ENCODE assay signal across 8 cellular contexts in the genomic region with DNA sequence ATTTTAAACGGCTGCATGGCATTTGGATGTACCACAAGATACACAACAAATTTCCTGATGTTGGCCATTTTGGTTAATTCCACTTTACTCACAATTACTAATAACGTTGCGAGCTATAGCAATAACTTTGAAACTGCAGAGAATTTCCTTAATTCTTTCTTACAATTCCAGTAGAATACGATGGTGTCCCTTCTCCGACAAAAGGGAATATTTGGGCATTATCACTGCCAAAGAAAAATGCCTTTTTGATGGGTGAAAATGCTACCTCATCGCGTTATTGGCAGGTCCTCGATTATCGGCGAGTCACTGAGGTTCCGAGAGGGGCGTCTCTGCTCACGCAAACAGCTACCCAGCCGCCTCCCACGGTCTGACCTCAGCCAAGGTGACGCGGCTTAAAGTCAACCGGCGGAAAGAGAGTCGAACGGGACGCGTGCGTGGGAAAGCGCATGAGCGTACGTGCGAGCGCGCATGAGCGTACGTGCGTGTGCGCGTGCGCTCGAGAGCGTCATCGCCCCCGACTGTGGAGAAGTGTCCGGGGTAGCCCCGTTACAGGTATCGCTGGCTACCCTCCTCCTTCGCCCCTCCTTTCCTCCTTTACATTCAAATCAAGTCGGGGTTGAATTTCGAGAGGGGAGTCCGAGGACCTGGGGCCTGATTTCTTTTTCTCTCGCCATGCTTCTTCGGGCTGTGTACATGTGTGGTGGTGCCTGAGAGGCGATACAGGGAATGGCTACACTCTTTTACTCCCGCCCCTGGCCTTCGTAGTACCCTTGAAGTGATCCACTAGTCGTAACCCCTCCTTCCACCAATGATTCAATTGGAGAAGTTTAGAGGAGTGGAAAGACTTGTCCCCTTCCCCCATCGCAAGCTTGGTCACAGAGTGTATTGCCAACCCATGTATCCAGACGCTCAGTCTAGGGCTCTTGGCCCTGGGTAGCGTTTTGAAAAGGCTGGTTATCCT. TPM values are rescaled to one million over a fixed set of nuclear protein-coding genes. Genes with fewer than 3 reads are reported as not detected.
DNase-seq lines count a peak whose midpoint lies in the region; ATAC-seq and TF ChIP-seq lines count a peak whose summit lies in the region.

A gene (plus strand): TSS at position 495 of the 961 bp plus-strand sequence. CDS start 931 bp downstream, outside the sequence.

- peaks cover 2% of the 10 kb centered on the region for H3K36me3 Mint-ChIP-seq in activated naive CD4-positive, alpha-beta T cell treated with anti-CD3 and anti-CD28 coated beads, Interleukin-2, amount 50 U/mL, for 24 hours
- H3K36me3 Mint-ChIP-seq in glutamatergic neuron (ENCODE audit: unreplicated experiment), result no peaks in the 10 kb centered on the region

- POLR2A ChIA-PET in GM10248 (lab: Yijun Ruan, JAX), result no interaction called here

- TF ChIP-seq CTCF in GM10248 (IDR thresholded peaks at IDR 0.05; ENCODE audit: control extremely low read depth, extremely low read depth, low read depth, missing control alignments) (no peak), glutamatergic neuron (IDR thresholded peaks at IDR 0.05; ENCODE audit: partially characterized antibody, unreplicated experiment) (no peak), omental fat pad (IDR thresholded peaks at IDR 0.05) (no peak), testis (IDR thresholded peaks at IDR 0.05) (no peak)

- peak within 1 kb of the TSS; percentile 66 to 80 for H3K4me3 ChIP-seq in testis

- peaks cover 7% of the 10 kb centered on the region for H3K4me1 ChIP-seq in testis

- no peaks in the 10 kb centered on the region for H3K9me3 ChIP-seq in testis

- H3K27ac Mint-ChIP-seq in activated naive CD4-positive, alpha-beta T cell treated with anti-CD3 and anti-CD28 coated beads, Interleukin-2, amount 50 U/mL, for 24 hours, result peak within 1 kb of the TSS; percentile 95
- H3K27ac Mint-ChIP-seq in glutamatergic neuron (ENCODE audit: unreplicated experiment), result peak within 1 kb of the TSS; percentile 43

- ATAC-seq in HG02610 (IDR thresholded peaks at IDR 0.05; ENCODE audit: unreplicated experiment), result peak; percentile 92
- peak; percentile 99 for ATAC-seq in omental fat pad (ENCODE audit: low FRiP score)

- no peaks in the 10 kb centered on the region for H3K27me3 ChIP-seq in testis

- no peaks in the 10 kb centered on the region for H3K27me3 Mint-ChIP-seq in activated naive CD4-positive, alpha-beta T cell treated with anti-CD3 and anti-CD28 coated beads, Interleukin-2, amount 50 U/mL, for 24 hours
- H3K27me3 Mint-ChIP-seq in glutamatergic neuron (ENCODE audit: unreplicated experiment), result peaks cover 2% of the 10 kb centered on the region

- WGBS in testis, 2 donors, result 0 to 1% methylated on average over 28 to 56 of the region's 56 CpGs

- no peak for TF ChIP-seq POLR2A in testis (IDR thresholded peaks at IDR 0.05)

- CTCF ChIA-PET in GM10248 (lab: Yijun Ruan, JAX), result interaction anchor here (0.9 to 1.7 kb wide), 5 partner anchors 13 to 195 kb away, joined by 3 to 6 read pairs (median 3); no protein-coding TSS in a partner anchor

- peaks cover 49% of the 10 kb centered on the region for H3K4me1 Mint-ChIP-seq in activated naive CD4-positive, alpha-beta T cell treated with anti-CD3 and anti-CD28 coated beads, Interleukin-2, amount 50 U/mL, for 24 hours
- peaks cover 9% of the 10 kb centered on the region for H3K4me1 Mint-ChIP-seq in glutamatergic neuron (ENCODE audit: low read depth, unreplicated experiment)

- peak within 1 kb of the TSS; percentile 79 to 84 for H3K27ac ChIP-seq in testis

- H3K36me3 ChIP-seq in testis (ENCODE audit: low read depth, missing control alignments), result no peaks in the 10 kb centered on the region

- DNase-seq in GM10248 (ENCODE audit: extremely low spot score) (peak; percentile 89), NCI-H1092 treated with DMSO at 0.1 percent for 48 hours (lab: John Stamatoyannopoulos, UW) (peak; percentile 78), SKM-1 (lab: John Stamatoyannopoulos, UW; ENCODE audit: unreplicated experiment) (peak; percentile 86), glutamatergic neuron (peak; percentile 78), omental fat pad (ENCODE audit: low spot score) (peak; percentile 76), testis (peak; percentile 92)

- peak within 1 kb of the TSS; percentile 96 for H3K4me3 Mint-ChIP-seq in activated naive CD4-positive, alpha-beta T cell treated with anti-CD3 and anti-CD28 coated beads, Interleukin-2, amount 50 U/mL, for 24 hours
- H3K4me3 Mint-ChIP-seq in glutamatergic neuron (ENCODE audit: unreplicated experiment), result peak within 1 kb of the TSS; percentile 97

- no peaks in the 10 kb centered on the region for H3K9me3 Mint-ChIP-seq in activated naive CD4-positive, alpha-beta T cell treated with anti-CD3 and anti-CD28 coated beads, Interleukin-2, amount 50 U/mL, for 24 hours
- H3K9me3 Mint-ChIP-seq in glutamatergic neuron (ENCODE audit: unreplicated experiment), result no peaks in the 10 kb centered on the region

- intact Hi-C loops in testis (cut with DNase I; ENCODE audit: low total_unique reads), result no loop called here

RNA-seq across cellular contexts. Expression of the gene that starts here (rescaled TPM):
- total RNA-seq in glutamatergic neuron (ENCODE audit: unreplicated experiment) (9.3 TPM), omental fat pad (1 to 10 TPM; 4.9 to 9.1 (median 6.9) TPM), testis (10 to 100 TPM; 21.9 to 26.1 TPM)
- polyA plus RNA-seq in testis (ENCODE audit: insufficient read depth, low read depth, low replicate concordance), result 27.8 TPM

Comparison
In these comparisons a context has a peak if more than half of its experiments do, and no peak if none do; other contexts are left out.
1. Peak in every context shown above with its lines: DNase-seq, ATAC-seq, H3K4me3 ChIP-seq and H3K27ac ChIP-seq.